Comparison of ENCODE assay signal across 8 cellular contexts in genomic region chr12:9751204-9752144, GRCh38. TPM values are rescaled to one million over a fixed set of nuclear protein-coding genes. Genes with fewer than 3 reads are reported as not detected.
DNase-seq lines count a peak whose midpoint lies in the region; ATAC-seq, FAIRE-seq and TF ChIP-seq lines count a peak whose summit lies in the region.

No MANE protein-coding gene starts in this region.

- no peak for TF ChIP-seq POLR2A in Peyer's patch (IDR thresholded peaks at IDR 0.05)

- H3K4me2 ChIP-seq in GM23338, result no peak overlapping the region

- H3K27me3 ChIP-seq in GM23338 (ENCODE audit: insufficient read depth) (no peaks in the 10 kb centered on the region), Peyer's patch (no peaks in the 10 kb centered on the region)

- DNase-seq in GM23338 (ENCODE audit: low spot score) (peak; percentile 43), Peyer's patch (no peak), memory B cell (ENCODE audit: low spot score in 2 of 2) (no peak), NCI-H446 (lab: John Stamatoyannopoulos, UW) (no peak), medulla oblongata (ENCODE audit: extremely low spot score) (no peak)
- no peak for DNase-seq in activated naive CD8-positive, alpha-beta T cell treated with anti-CD3 and anti-CD28 coated beads, Interleukin-2, amount 10 ng/mL, durations not matched to agents 7 days and 5 days

- ATAC-seq in GM23338, result peak; percentile 52; the same call in 2 of the 3 replicates
- ATAC-seq in activated naive CD8-positive, alpha-beta T cell treated with anti-CD3 and anti-CD28 coated beads, Interleukin-2, amount 10 ng/mL, durations not matched to agents 7 days and 5 days (ENCODE audit: low read depth), result peak; percentile 38
- ATAC-seq in memory B cell (ENCODE audit: low read depth), result peak; percentile 47
- ATAC-seq in GM18520 (IDR thresholded peaks at IDR 0.05; ENCODE audit: unreplicated experiment), result no peak

- no peaks in the 10 kb centered on the region for H3K9me3 ChIP-seq in Peyer's patch

- H2AFZ ChIP-seq in GM23338, result peak overlapping the region; percentile 49; the same call in 1 of the 2 replicates

- H3K4me1 Mint-ChIP-seq in GM23338 (peaks cover 13% of the 10 kb centered on the region; the same call in 2 of the 3 replicates), memory B cell (peaks cover 18% of the 10 kb centered on the region)
- H3K4me1 Mint-ChIP-seq in activated naive CD8-positive, alpha-beta T cell treated with anti-CD3 and anti-CD28 coated beads, Interleukin-2, amount 10 ng/mL, durations not matched to agents 7 days and 5 days, result peaks cover 51% of the 10 kb centered on the region

- H3K36me3 Mint-ChIP-seq in GM23338 (ENCODE audit: low read depth) (no peaks in the 10 kb centered on the region), memory B cell (peaks cover 14% of the 10 kb centered on the region)
- peaks cover 39% of the 10 kb centered on the region for H3K36me3 Mint-ChIP-seq in activated naive CD8-positive, alpha-beta T cell treated with anti-CD3 and anti-CD28 coated beads, Interleukin-2, amount 10 ng/mL, durations not matched to agents 7 days and 5 days

- peak; percentile 46 to 53 for TF ChIP-seq CTCF in GM23338 (conservative IDR thresholded peaks at IDR 0.05; ENCODE audit: low read depth in 2 of 2)
- peak in 4 of 6 experiments; percentile 21 to 57 (median 50) for TF ChIP-seq CTCF in Peyer's patch (IDR thresholded peaks at IDR 0.05)

- peak; percentile 93 for FAIRE-seq in A204.1 (lab: Jason Lieb, UNC)

- POLR2A ChIA-PET in activated naive CD8-positive, alpha-beta T cell treated with anti-CD3 and anti-CD28 coated beads, Interleukin-2, amount 10 ng/mL, durations not matched to agents 7 days and 5 days (lab: Charles Lee), result interaction anchor here (0.6 to 16.2 kb wide), 12 partner anchors 7 to 807 kb away, joined by 3 to 420 read pairs (median 4); partner anchors contain the start of genes CD69 and CLEC2D

- H3K27ac Mint-ChIP-seq in GM23338, result no peak overlapping the region
- H3K27ac Mint-ChIP-seq in activated naive CD8-positive, alpha-beta T cell treated with anti-CD3 and anti-CD28 coated beads, Interleukin-2, amount 10 ng/mL, durations not matched to agents 7 days and 5 days, result peak overlapping the region; percentile 85
- peak overlapping the region; percentile 58 for H3K27ac Mint-ChIP-seq in memory B cell

- H3K27ac ChIP-seq in GM23338 (ENCODE audit: low read depth), result no peak overlapping the region
- peak overlapping the region in 1 of 4 donors; percentile 60 for H3K27ac ChIP-seq in Peyer's patch

- no peaks in the 10 kb centered on the region for H3K79me2 ChIP-seq in GM23338 (replicated peaks; ENCODE audit: insufficient read depth)

- H3K4me3 Mint-ChIP-seq in GM23338, result no peak overlapping the region
- peak overlapping the region; percentile 76 for H3K4me3 Mint-ChIP-seq in activated naive CD8-positive, alpha-beta T cell treated with anti-CD3 and anti-CD28 coated beads, Interleukin-2, amount 10 ng/mL, durations not matched to agents 7 days and 5 days
- no peak overlapping the region for H3K4me3 Mint-ChIP-seq in memory B cell

- H3K4me1 ChIP-seq in GM23338 (ENCODE audit: insufficient read depth), result peaks cover 8% of the 10 kb centered on the region; the same call in 1 of the 2 replicates
- no peaks in the 10 kb centered on the region for H3K4me1 ChIP-seq in Peyer's patch

- H3F3A ChIP-seq in GM23338 (replicated peaks; ENCODE audit: low read depth), result no peaks in the 10 kb centered on the region

- no peaks in the 10 kb centered on the region for H4K20me1 ChIP-seq in GM23338 (replicated peaks; ENCODE audit: insufficient read depth)

- H3K9me3 Mint-ChIP-seq in GM23338, result no peaks in the 10 kb centered on the region
- no peaks in the 10 kb centered on the region for H3K9me3 Mint-ChIP-seq in activated naive CD8-positive, alpha-beta T cell treated with anti-CD3 and anti-CD28 coated beads, Interleukin-2, amount 10 ng/mL, durations not matched to agents 7 days and 5 days
- H3K9me3 Mint-ChIP-seq in memory B cell, result no peaks in the 10 kb centered on the region

- H3K36me3 ChIP-seq in GM23338 (ENCODE audit: insufficient read depth) (no peaks in the 10 kb centered on the region), Peyer's patch (no peaks in the 10 kb centered on the region)

- peaks cover 5% of the 10 kb centered on the region for H3K27me3 Mint-ChIP-seq in GM23338 (ENCODE audit: insufficient read depth, low read depth, poor library complexity)
- H3K27me3 Mint-ChIP-seq in activated naive CD8-positive, alpha-beta T cell treated with anti-CD3 and anti-CD28 coated beads, Interleukin-2, amount 10 ng/mL, durations not matched to agents 7 days and 5 days, result no peaks in the 10 kb centered on the region
- H3K27me3 Mint-ChIP-seq in memory B cell, result no peaks in the 10 kb centered on the region

- no peaks in the 10 kb centered on the region for H3K9me2 ChIP-seq in GM23338 (ENCODE audit: insufficient read depth)

- H3K4me3 ChIP-seq in GM23338 (no peak overlapping the region), Peyer's patch (no peak overlapping the region)

TF ChIP-seq in GM23338, 12 proteins besides CTCF, POLR2A, EP300 and RAD21 (continues in another document):
- no peak for TF ChIP-seq NANOG (IDR thresholded peaks at IDR 0.05; ENCODE audit: borderline replicate concordance)
- TF ChIP-seq EZH2phosphoT487 (IDR thresholded peaks at IDR 0.05; ENCODE audit: unreplicated experiment), result no peak
- TF ChIP-seq, protein P1, sequence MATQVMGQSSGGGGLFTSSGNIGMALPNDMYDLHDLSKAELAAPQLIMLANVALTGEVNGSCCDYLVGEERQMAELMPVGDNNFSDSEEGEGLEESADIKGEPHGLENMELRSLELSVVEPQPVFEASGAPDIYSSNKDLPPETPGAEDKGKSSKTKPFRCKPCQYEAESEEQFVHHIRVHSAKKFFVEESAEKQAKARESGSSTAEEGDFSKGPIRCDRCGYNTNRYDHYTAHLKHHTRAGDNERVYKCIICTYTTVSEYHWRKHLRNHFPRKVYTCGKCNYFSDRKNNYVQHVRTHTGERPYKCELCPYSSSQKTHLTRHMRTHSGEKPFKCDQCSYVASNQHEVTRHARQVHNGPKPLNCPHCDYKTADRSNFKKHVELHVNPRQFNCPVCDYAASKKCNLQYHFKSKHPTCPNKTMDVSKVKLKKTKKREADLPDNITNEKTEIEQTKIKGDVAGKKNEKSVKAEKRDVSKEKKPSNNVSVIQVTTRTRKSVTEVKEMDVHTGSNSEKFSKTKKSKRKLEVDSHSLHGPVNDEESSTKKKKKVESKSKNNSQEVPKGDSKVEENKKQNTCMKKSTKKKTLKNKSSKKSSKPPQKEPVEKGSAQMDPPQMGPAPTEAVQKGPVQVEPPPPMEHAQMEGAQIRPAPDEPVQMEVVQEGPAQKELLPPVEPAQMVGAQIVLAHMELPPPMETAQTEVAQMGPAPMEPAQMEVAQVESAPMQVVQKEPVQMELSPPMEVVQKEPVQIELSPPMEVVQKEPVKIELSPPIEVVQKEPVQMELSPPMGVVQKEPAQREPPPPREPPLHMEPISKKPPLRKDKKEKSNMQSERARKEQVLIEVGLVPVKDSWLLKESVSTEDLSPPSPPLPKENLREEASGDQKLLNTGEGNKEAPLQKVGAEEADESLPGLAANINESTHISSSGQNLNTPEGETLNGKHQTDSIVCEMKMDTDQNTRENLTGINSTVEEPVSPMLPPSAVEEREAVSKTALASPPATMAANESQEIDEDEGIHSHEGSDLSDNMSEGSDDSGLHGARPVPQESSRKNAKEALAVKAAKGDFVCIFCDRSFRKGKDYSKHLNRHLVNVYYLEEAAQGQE (IDR thresholded peaks at IDR 0.05; ENCODE audit: unreplicated experiment), result no peak
- no peak for TF ChIP-seq ZNF331 (CRISPR knock-in tag; IDR thresholded peaks at IDR 0.05; ENCODE audit: low read depth)
- TF ChIP-seq STAT1 (IDR thresholded peaks at IDR 0.05; ENCODE audit: unreplicated experiment), result no peak
- TF ChIP-seq EZH2 (IDR thresholded peaks at IDR 0.05; ENCODE audit: low read depth, unreplicated experiment), result no peak
- TF ChIP-seq JUNB (IDR thresholded peaks at IDR 0.05; ENCODE audit: unreplicated experiment), result no peak
- TF ChIP-seq ZNF114 (CRISPR knock-in tag; IDR thresholded peaks at IDR 0.05), result no peak
- TF ChIP-seq CREB1 (CRISPR knock-in tag; IDR thresholded peaks at IDR 0.05; ENCODE audit: low read depth), result no peak
- no peak for TF ChIP-seq ETS1 (IDR thresholded peaks at IDR 0.05)

RNA-seq across cellular contexts. Expression of gene CD69, which starts 9.2 kb away (rescaled TPM):
- not detected in 2 replicates for total RNA-seq in GM23338 (2014; rRNA removed; shearing (Covaris generic))
- polyA plus RNA-seq in GM23338 (2016; fragmentation: Nextera tagmentation; extraction: Ambion mirVana), result 0.12 TPM in 1 of 2 replicates, not detected in the other
- total RNA-seq in Peyer's patch, result 10 to 100 TPM in 1 of 4 donors, 1 to 10 TPM in 3; 4.4 to 83.3 (median 9.1) TPM
- 100 to 1,000 TPM; 111 to 116 TPM for total RNA-seq in activated naive CD8-positive, alpha-beta T cell treated with anti-CD3 and anti-CD28 coated beads, Interleukin-2, amount 10 ng/mL, durations not matched to agents 7 days and 5 days

RNA-seq across cellular contexts. Expression of gene CLECL1, which starts 18.6 kb away (rescaled TPM):
- not detected in 2 replicates for total RNA-seq in GM23338 (2014; rRNA removed; shearing (Covaris generic))
- polyA plus RNA-seq in GM23338 (2016; fragmentation: Nextera tagmentation; extraction: Ambion mirVana), result not detected in 2 replicates
- 1 to 10 TPM in 2 of 4 donors, not detected in 2; 4.1 to 4.2 TPM for total RNA-seq in Peyer's patch
- total RNA-seq in activated naive CD8-positive, alpha-beta T cell treated with anti-CD3 and anti-CD28 coated beads, Interleukin-2, amount 10 ng/mL, durations not matched to agents 7 days and 5 days, result 1 to 10 TPM in 1 of 2 experiments, under 1 TPM in 1; 0.72 to 1.0 TPM
